8 cellular contexts compared by ENCODE assay signal in genomic region chr15:45205192-45205591, GRCh38. TPM values are rescaled to one million over a fixed set of nuclear protein-coding genes. Genes with fewer than 3 reads are reported as not detected.
DNase-seq lines count a peak whose midpoint lies in the region; ATAC-seq and TF ChIP-seq lines count a peak whose summit lies in the region.

No MANE protein-coding gene starts in this region.

- no peaks in the 10 kb centered on the region for H3K36me3 Mint-ChIP-seq in progenitor cell of endocrine pancreas (ENCODE audit: insufficient read depth)

- no peaks in the 10 kb centered on the region for H3K4me1 Mint-ChIP-seq in progenitor cell of endocrine pancreas (ENCODE audit: low read depth)

- no peak overlapping the region for H3K4me3 Mint-ChIP-seq in progenitor cell of endocrine pancreas (ENCODE audit: low read depth)

- DNase-seq in DMS 273 treated with DMSO at 0.1 percent for 48 hours (lab: John Stamatoyannopoulos, UW) (peak; percentile 46), NOMO-1 (lab: John Stamatoyannopoulos, UW; ENCODE audit: unreplicated experiment in 2 of 2) (peak; percentile 32 to 65), activated T-cell treated with anti-CD3 and anti-CD28 coated beads for 48 hours (ENCODE audit: low read depth) (peak; percentile 58), fibroblast of peridontal ligament (ENCODE audit: extremely low read depth) (peak; percentile 54), progenitor cell of endocrine pancreas (ENCODE audit: low spot score, unreplicated experiment) (peak; percentile 47)

- H3K27ac Mint-ChIP-seq in progenitor cell of endocrine pancreas: no peak overlapping the region

- no peaks in the 10 kb centered on the region for H3K27me3 Mint-ChIP-seq in progenitor cell of endocrine pancreas

- TF ChIP-seq CTCF in progenitor cell of endocrine pancreas (IDR thresholded peaks at IDR 0.05; ENCODE audit: unreplicated experiment): peak; percentile 88

- ATAC-seq in HG03280 (IDR thresholded peaks at IDR 0.05; ENCODE audit: unreplicated experiment) (peak; percentile 36), HG03095 (IDR thresholded peaks at IDR 0.05; ENCODE audit: unreplicated experiment) (no peak), HG02840 (IDR thresholded peaks at IDR 0.05; ENCODE audit: low FRiP score, unreplicated experiment) (no peak)

- no peaks in the 10 kb centered on the region for H3K9me3 Mint-ChIP-seq in progenitor cell of endocrine pancreas (ENCODE audit: low read depth)

RNA-seq across cellular contexts. Expression of gene SHF, which starts 17.4 kb away (rescaled TPM):
- total RNA-seq in progenitor cell of endocrine pancreas: 61.1 and 61.7 TPM in 2 replicates

RNA-seq across cellular contexts. Expression of gene SLC28A2, which starts 46.8 kb away (rescaled TPM):
- total RNA-seq in progenitor cell of endocrine pancreas: 1.2 and 1.7 TPM in 2 replicates
